Comparison of ENCODE assay signal across 8 cellular contexts in genomic region chr17:21550031-21550430, GRCh38.
DNase-seq lines count a peak whose midpoint lies in the region; ATAC-seq, FAIRE-seq and TF ChIP-seq lines count a peak whose summit lies in the region.
"Not testable (repeated sequence)": the region's sequence is repeated elsewhere in the genome, so short reads cannot be mapped to it uniquely, and the experiment has no call there.

No MANE protein-coding gene starts in this region.

- H3K4me3 ChIP-seq in AG04450 (ENCODE audit: low read depth, low read length) (peak overlapping the region; percentile 90), GM23338 (peak overlapping the region; percentile 75), NT2/D1 (ENCODE audit: insufficient read length, low read depth) (peak overlapping the region; percentile 77), astrocyte (ENCODE audit: insufficient read depth, low read depth, low read length) (peak overlapping the region; percentile 83), fibroblast of lung (replicated peaks in 1 of 4; ENCODE audit: control extremely low read depth in 1 of 4, insufficient read depth in 1 of 4, low read depth in 3 of 4, low read length in 4 of 4) (peak overlapping the region; percentile 66 to 87 (median 84))
- H3K4me3 ChIP-seq in mesendoderm (ENCODE audit: low read length) = not testable (repeated sequence)

- not testable (repeated sequence) for H2AK5ac ChIP-seq in mesendoderm (ENCODE audit: low read length)

- H3K4me3 Mint-ChIP-seq in GM23338 (peak overlapping the region; percentile 86), astrocyte (ENCODE audit: unreplicated experiment) (peak overlapping the region; percentile 95)
- peak overlapping the region; percentile 79 for H3K4me3 Mint-ChIP-seq in activated CD4-positive, alpha-beta T cell treated with anti-CD3 and anti-CD28 coated beads, Interleukin-2, amount 10 ng/mL, durations not matched to agents 7 days and 5 days

- H3K4me2 ChIP-seq in GM23338 (peak overlapping the region; percentile 94; the same call in 1 of the 2 replicates), astrocyte (ENCODE audit: low read length) (peak overlapping the region; percentile 95), fibroblast of lung (ENCODE audit: extremely low read depth, insufficient read depth, low read length) (peak overlapping the region; percentile 99), mesendoderm (ENCODE audit: low read length) (peak overlapping the region; percentile 40)

- peaks cover 15% of the 10 kb centered on the region for H3K4me1 Mint-ChIP-seq in GM23338
- peaks cover 35% of the 10 kb centered on the region for H3K4me1 Mint-ChIP-seq in activated CD4-positive, alpha-beta T cell treated with anti-CD3 and anti-CD28 coated beads, Interleukin-2, amount 10 ng/mL, durations not matched to agents 7 days and 5 days
- not testable (repeated sequence) for H3K4me1 Mint-ChIP-seq in astrocyte (ENCODE audit: low read depth, unreplicated experiment)

- TF ChIP-seq CTCF in AG04450 (IDR thresholded peaks at IDR 0.05; ENCODE audit: low read depth, low read length); GM23338 (conservative IDR thresholded peaks at IDR 0.05; ENCODE audit: low read depth in 2 of 2); astrocyte (IDR thresholded peaks at IDR 0.05; ENCODE audit: insufficient read depth, low read depth, low read length); fibroblast of lung (conservative IDR thresholded peaks at IDR 0.05 in 1 of 2, IDR thresholded peaks at IDR 0.05 in 1 of 2; ENCODE audit: low read depth in 1 of 2, low read length in 2 of 2): not testable (repeated sequence)

- not testable (repeated sequence) for H2BK5ac ChIP-seq in mesendoderm (ENCODE audit: low read length)

- not testable (repeated sequence) for H3K56ac ChIP-seq in mesendoderm (ENCODE audit: low read length)

- POLR2A ChIA-PET in AG04450 (lab: Yijun Ruan, JAX) = interaction anchor here (0.7 kb wide), 1 partner anchor 264 kb away, joined by 5 read pairs; no protein-coding TSS in a partner anchor
- POLR2A ChIA-PET in activated CD4-positive, alpha-beta T cell treated with anti-CD3 and anti-CD28 coated beads, Interleukin-2, amount 10 ng/mL, durations not matched to agents 7 days and 5 days (lab: Charles Lee) = interaction anchor here (0.6 kb wide), 1 partner anchor 92 kb away, joined by 4 read pairs; no protein-coding TSS in a partner anchor

- not testable (repeated sequence) for H4K20me1 ChIP-seq in GM23338 (replicated peaks; ENCODE audit: insufficient read depth); fibroblast of lung (ENCODE audit: control insufficient read depth, extremely low read depth, insufficient read depth, low read length)
- peaks cover 39% of the 10 kb centered on the region for H4K20me1 ChIP-seq in astrocyte (ENCODE audit: insufficient read depth, low read length)

- H3K36me3 Mint-ChIP-seq in GM23338 (ENCODE audit: low read depth); activated CD4-positive, alpha-beta T cell treated with anti-CD3 and anti-CD28 coated beads, Interleukin-2, amount 10 ng/mL, durations not matched to agents 7 days and 5 days (ENCODE audit: low read depth); astrocyte (ENCODE audit: low read depth, unreplicated experiment): not testable (repeated sequence)

- not testable (repeated sequence) for H2AFZ ChIP-seq in GM23338; astrocyte (ENCODE audit: low read depth, low read length); fibroblast of lung (ENCODE audit: low read length)

- not testable (repeated sequence) for H3K9me3 ChIP-seq in AG04450 (ENCODE audit: control insufficient read depth, insufficient read depth, low read length); NT2/D1 (ENCODE audit: insufficient read depth, low read length); astrocyte (ENCODE audit: insufficient read depth, low read depth, low read length); fibroblast of lung (ENCODE audit: control insufficient read depth, insufficient read depth, low read depth, low read length)

- H3K79me2 ChIP-seq in GM23338 (replicated peaks; ENCODE audit: insufficient read depth); mesendoderm (ENCODE audit: control insufficient read depth, insufficient read depth, low read length): not testable (repeated sequence)
- peaks cover 44% of the 10 kb centered on the region for H3K79me2 ChIP-seq in astrocyte (ENCODE audit: insufficient read depth, low read length)
- peaks cover 15% of the 10 kb centered on the region for H3K79me2 ChIP-seq in fibroblast of lung (ENCODE audit: control insufficient read depth, insufficient read depth, low read length)

- H3K27me3 Mint-ChIP-seq in GM23338 (ENCODE audit: insufficient read depth, low read depth, poor library complexity) = peaks cover 14% of the 10 kb centered on the region
- H3K27me3 Mint-ChIP-seq in activated CD4-positive, alpha-beta T cell treated with anti-CD3 and anti-CD28 coated beads, Interleukin-2, amount 10 ng/mL, durations not matched to agents 7 days and 5 days = peaks cover 14% of the 10 kb centered on the region
- H3K27me3 Mint-ChIP-seq in astrocyte (ENCODE audit: low read depth, unreplicated experiment) = not testable (repeated sequence)

- H3K79me1 ChIP-seq in mesendoderm (ENCODE audit: low read length) = not testable (repeated sequence)

- FAIRE-seq in astrocyte (lab: Jason Lieb, UNC) = peak; percentile 50

- not testable (repeated sequence) for H3K27me3 ChIP-seq in AG04450 (ENCODE audit: control insufficient read depth, insufficient read depth, low read length); astrocyte (ENCODE audit: insufficient read depth, low read length); fibroblast of lung (ENCODE audit: control insufficient read depth, insufficient read depth, low read length); mesendoderm (ENCODE audit: insufficient read depth, low read length, poor library complexity)
- H3K27me3 ChIP-seq in GM23338 (ENCODE audit: insufficient read depth) (peaks cover 27% of the 10 kb centered on the region), NT2/D1 (ENCODE audit: insufficient read depth, insufficient read length) (peaks cover 12% of the 10 kb centered on the region)

- CTCF ChIA-PET in AG04450 (lab: Charles Lee) = interaction anchor here (0.6 to 4.7 kb wide), 3 partner anchors 38 to 474 kb away, joined by 3 to 39 read pairs (median 5); no protein-coding TSS in a partner anchor
- CTCF ChIA-PET in activated CD4-positive, alpha-beta T cell treated with anti-CD3 and anti-CD28 coated beads, Interleukin-2, amount 10 ng/mL, durations not matched to agents 7 days and 5 days (lab: Charles Lee) = interaction anchor here (0.6 kb wide), 1 partner anchor 26 kb away, joined by 4 read pairs; no protein-coding TSS in a partner anchor

- H3K9me3 Mint-ChIP-seq in GM23338 = peaks cover 26% of the 10 kb centered on the region
- not testable (repeated sequence) for H3K9me3 Mint-ChIP-seq in activated CD4-positive, alpha-beta T cell treated with anti-CD3 and anti-CD28 coated beads, Interleukin-2, amount 10 ng/mL, durations not matched to agents 7 days and 5 days; astrocyte (ENCODE audit: unreplicated experiment)

- H2BK120ac ChIP-seq in mesendoderm (ENCODE audit: low read depth, low read length) = not testable (repeated sequence)

- not testable (repeated sequence) for H3K4me1 ChIP-seq in GM23338 (ENCODE audit: insufficient read depth); NT2/D1 (ENCODE audit: insufficient read depth, insufficient read length); fibroblast of lung (ENCODE audit: control insufficient read depth, extremely low read depth, insufficient read depth, low read length); mesendoderm (ENCODE audit: control insufficient read depth, low read depth, low read length)
- peaks cover 16% of the 10 kb centered on the region for H3K4me1 ChIP-seq in astrocyte (ENCODE audit: insufficient read depth, low read length)

- not testable (repeated sequence) for H4K8ac ChIP-seq in mesendoderm (ENCODE audit: low read depth, low read length)

- not testable (repeated sequence) for H4K5ac ChIP-seq in mesendoderm (ENCODE audit: low read length)

- WGBS in mesendoderm (ENCODE audit: extremely low coverage, insufficient coverage, low lambda C conversion rate) = no CpG with 5 or more reads among the region's 3 CpGs

- not testable (repeated sequence) for ATAC-seq in GM23338

- not testable (repeated sequence) for H3K18ac ChIP-seq in mesendoderm (ENCODE audit: low read length)

- H3K9ac ChIP-seq in NT2/D1 (ENCODE audit: insufficient read length, low read depth) (peak overlapping the region; percentile 85), astrocyte (ENCODE audit: low read length) (peak overlapping the region; percentile 93)
- not testable (repeated sequence) for H3K9ac ChIP-seq in fibroblast of lung (ENCODE audit: insufficient read depth, low read length); mesendoderm (ENCODE audit: low read length)

- not testable (repeated sequence) for H3K9me2 ChIP-seq in GM23338 (ENCODE audit: insufficient read depth)

- H2BK15ac ChIP-seq in mesendoderm (replicated peaks; ENCODE audit: low read depth) = not testable (repeated sequence)

- H3K4ac ChIP-seq in mesendoderm (ENCODE audit: low read depth, low read length) = not testable (repeated sequence)

- not testable (repeated sequence) for H3F3A ChIP-seq in GM23338 (replicated peaks; ENCODE audit: low read depth)

- not testable (repeated sequence) for H3K23ac ChIP-seq in mesendoderm (ENCODE audit: low read length)

- not testable (repeated sequence) for DNase-seq in AG04450 (ENCODE audit: low read depth, low spot score); GM23338 (ENCODE audit: low spot score); NT2/D1 (ENCODE audit: low read depth, low spot score); activated CD4-positive, alpha-beta T cell treated with anti-CD3 and anti-CD28 coated beads, Interleukin-2, amount 10 ng/mL, durations not matched to agents 7 days and 5 days; mesendoderm
- DNase-seq in astrocyte (ENCODE audit: low read depth) = peak; percentile 48
- peak; percentile 62 to 90 for DNase-seq in fibroblast of lung (ENCODE audit: low read depth in 2 of 2)
- peak in 2 of 3 donors; percentile 29 to 41 for DNase-seq in stimulated activated CD4-positive, alpha-beta T cell treated with anti-CD3 and anti-CD28 coated beads, Interleukin-12 subunit alpha, Interleukin-12 subunit beta, amount 100 ng/mL, for 48 hours (ENCODE audit: low read depth in 2 of 3, low spot score in 1 of 3)

- not testable (repeated sequence) for H3K27ac Mint-ChIP-seq in GM23338; activated CD4-positive, alpha-beta T cell treated with anti-CD3 and anti-CD28 coated beads, Interleukin-2, amount 10 ng/mL, durations not matched to agents 7 days and 5 days
- H3K27ac Mint-ChIP-seq in astrocyte (ENCODE audit: unreplicated experiment) = peak overlapping the region; percentile 73

- H3K27ac ChIP-seq in AG04450 (ENCODE audit: low read depth, low read length) = peak overlapping the region; percentile 86
- H3K27ac ChIP-seq in GM23338 (ENCODE audit: low read depth); astrocyte (ENCODE audit: low read depth, low read length); mesendoderm (ENCODE audit: low read depth, low read length): not testable (repeated sequence)
- H3K27ac ChIP-seq in fibroblast of lung (ENCODE audit: insufficient read depth, low read length) = peak overlapping the region; percentile 85

- H3K36me3 ChIP-seq in GM23338 (ENCODE audit: insufficient read depth); astrocyte (ENCODE audit: insufficient read depth, low read length); fibroblast of lung (ENCODE audit: control insufficient read depth, insufficient read depth, low read length); mesendoderm (ENCODE audit: control insufficient read depth, insufficient read depth, low read length): not testable (repeated sequence)
- peaks cover 34% of the 10 kb centered on the region for H3K36me3 ChIP-seq in NT2/D1 (ENCODE audit: insufficient read depth, insufficient read length, low read length)

Comparison
In these comparisons a context has a peak if more than half of its experiments do, and no peak if none do; other contexts are left out.
1. H3K4me2 ChIP-seq: peak in every context shown above with its lines; median percentile 99 in fibroblast of lung; 95 in astrocyte; 94 in GM23338; 40 in mesendoderm.